In genomic region chr14:99475179-99475578, GRCh38 we compare ENCODE assay signal across 15 cellular contexts. TPM values are rescaled to one million over a fixed set of nuclear protein-coding genes. Genes with fewer than 3 reads are reported as not detected.
DNase-seq lines count a peak whose midpoint lies in the region; ATAC-seq and TF ChIP-seq lines count a peak whose summit lies in the region.
"Had no signal": no experiment of that assay in that cellular context is flagged by ENCODE, and none has a peak within 500 bp of the region (broad histone marks: within the 10 kb centered on the region; RNA-seq: fewer than 3 reads in every experiment).

No MANE protein-coding gene starts in this region.

- no peaks in the 10 kb centered on the region for H3K27me3 ChIP-seq in HUES48 (ENCODE audit: control insufficient read depth, insufficient read depth, low read length)
- no peaks in the 10 kb centered on the region for H3K27me3 ChIP-seq in prostate gland (replicated peaks; ENCODE audit: insufficient read depth)
- H3K27me3 ChIP-seq: spleen had no signal

- H3K4me3 ChIP-seq in HUES48 (ENCODE audit: low read depth, low read length) (no peak overlapping the region), astrocyte of the cerebellum (ENCODE audit: low read depth, low read length) (no peak overlapping the region), prostate gland (no peak overlapping the region)
- H3K4me3 ChIP-seq: spleen had no signal

- peak; percentile 31 for TF ChIP-seq CTCF in astrocyte of the cerebellum (IDR thresholded peaks at IDR 0.05; ENCODE audit: low read depth, low read length, missing control alignments)
- peak in 1 of 4 experiments; percentile 9 for TF ChIP-seq CTCF in prostate gland (IDR thresholded peaks at IDR 0.05)

- no peaks in the 10 kb centered on the region for H3K36me3 ChIP-seq in HUES48 (ENCODE audit: control insufficient read depth, insufficient read depth, low read length)
- no peaks in the 10 kb centered on the region for H3K36me3 ChIP-seq in prostate gland
- H3K36me3 ChIP-seq: spleen had no signal

- 20% methylated on average over 9 of the region's 9 CpGs for WGBS in prostate gland

- intact Hi-C loops in prostate gland (cut with DNase I): no loop called here

- H3K27ac ChIP-seq in HUES48 (ENCODE audit: low read depth, low read length) (peak overlapping the region; percentile 13), prostate gland (peak overlapping the region; percentile 44 to 51)
- H3K27ac ChIP-seq: KMS-11, spleen had no signal

- no peak for ATAC-seq in GM19035 (IDR thresholded peaks at IDR 0.05; ENCODE audit: unreplicated experiment)
- ATAC-seq: activated CD4-positive, alpha-beta T cell treated with anti-CD3 and anti-CD28 coated beads for 36 hours had no signal

- H3K9ac ChIP-seq in HUES48 (ENCODE audit: low read depth, low read length): no peak overlapping the region
- H3K9ac ChIP-seq: KMS-11 had no signal

- H3K4me1 ChIP-seq in HUES48 (ENCODE audit: control insufficient read depth, insufficient read depth, low read length): peaks cover 28% of the 10 kb centered on the region
- H3K4me1 ChIP-seq in prostate gland (replicated peaks): no peaks in the 10 kb centered on the region

- H3K9me3 ChIP-seq in HUES48 (ENCODE audit: control insufficient read depth, insufficient read depth, low read length) (no peaks in the 10 kb centered on the region), prostate gland (no peaks in the 10 kb centered on the region)
- H3K9me3 ChIP-seq: spleen had no signal

- in situ Hi-C loops in astrocyte of the cerebellum (cut with HindIII; ENCODE audit: low sequenced_read_pairs): no loop called here

- DNase-seq in astrocyte of the cerebellum (ENCODE audit: low read depth) (peak; percentile 20), foreskin melanocyte (peak; percentile 35), prostate gland (ENCODE audit: low spot score) (peak; percentile 42), RKO (ENCODE audit: low spot score) (no peak), NOMO-1 treated with dmso at 0.1 percent for 144 hours (lab: John Stamatoyannopoulos, UW; ENCODE audit: unreplicated experiment) (no peak)
- DNase-seq: activated CD4-positive, alpha-beta T cell treated with anti-CD3 and anti-CD28 coated beads for 36 hours; activated T-cell treated with anti-CD3 and anti-CD28 coated beads for 4 hours; mesenchymal stem cell; NCI-H146; NCI-H446 treated with DMSO at 0.1 percent for 48 hours; OCI-M1; spleen had no signal

- no peak for TF ChIP-seq POLR2A in prostate gland (IDR thresholded peaks at IDR 0.05)

RNA-seq across cellular contexts. Expression of gene SETD3, which starts 5.5 kb away (rescaled TPM):
- total RNA-seq in prostate gland: 100 to 1,000 TPM in 1 of 2 donors, 10 to 100 TPM in 1; 59.5 to 106 TPM

RNA-seq across cellular contexts. Expression of gene CCNK, which starts 6.0 kb away (rescaled TPM):
- 10 to 100 TPM; 15.5 to 43.1 TPM for total RNA-seq in prostate gland

Comparison
In these comparisons a context has a peak if more than half of its experiments do, and no peak if none do; other contexts are left out.
1. DNase-seq: peak in astrocyte of the cerebellum (single experiment), foreskin melanocyte (single experiment) and prostate gland (single experiment); none in RKO (single experiment) and NOMO-1 treated with dmso at 0.1 percent for 144 hours (single experiment).